1 cellular context compared by ENCODE assay signal in the genomic region with DNA sequence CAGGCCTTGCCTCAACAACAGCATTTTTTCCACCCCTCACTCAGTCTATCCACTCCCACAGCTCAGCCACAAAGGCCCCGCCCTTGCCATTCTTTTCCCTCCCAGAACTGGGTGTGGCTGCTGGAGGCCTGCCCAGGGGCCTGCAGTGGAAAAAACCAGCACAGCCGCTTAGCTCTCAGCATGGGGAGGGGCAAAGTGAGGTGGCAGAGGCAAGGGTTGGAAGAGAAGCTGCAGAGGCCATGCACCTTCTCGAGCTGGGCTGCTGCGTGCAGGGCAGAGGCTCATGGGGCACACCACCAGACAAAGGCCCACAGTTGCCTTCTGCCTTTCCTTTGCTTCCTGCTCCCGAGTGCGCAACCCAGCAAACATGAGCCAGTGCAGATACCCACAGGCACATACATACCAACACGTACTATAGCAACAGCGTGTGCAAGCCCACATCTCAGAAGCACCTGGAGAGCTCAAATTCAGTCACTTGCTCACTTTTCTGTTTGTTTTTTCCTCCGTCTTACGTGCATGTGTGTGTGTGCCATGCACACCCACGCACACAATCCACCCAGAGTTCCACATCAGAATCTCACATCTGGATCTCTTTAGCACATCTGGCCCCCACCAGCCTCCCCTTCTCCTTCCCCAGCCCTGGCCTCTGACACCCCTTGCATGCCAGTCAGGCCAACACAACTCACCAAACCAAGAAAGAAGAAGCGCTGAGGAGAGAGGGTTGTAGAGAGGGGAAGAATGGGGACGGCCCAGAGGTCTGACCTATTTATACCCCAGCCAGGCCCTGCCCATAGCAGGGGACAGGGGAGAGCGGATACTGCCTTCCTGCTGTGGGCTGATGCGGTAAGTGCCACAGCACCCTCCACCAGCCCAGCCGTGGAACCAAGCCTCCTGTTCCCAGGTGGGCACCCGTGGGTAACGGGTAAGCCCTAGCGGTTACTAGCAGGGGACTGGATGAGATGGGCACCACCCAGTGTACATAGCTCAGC.
A peak's percentile ranks its signal among the peaks of the same experiment; 100 is the strongest.
TF ChIP-seq lines count a peak whose summit lies in the region.

A gene (minus strand): TSS at position 740 of the 989 bp plus-strand sequence. CDS start 1,012 bp downstream, outside the sequence.

TF ChIP-seq in IMR-90, 13 proteins besides CTCF, POLR2A, EP300 and RAD21:
- TF ChIP-seq MAZ (IDR thresholded peaks at IDR 0.05; ENCODE audit: borderline replicate concordance, low read depth, low read length) (peak; percentile 78; the same call in 1 of the 2 replicates), MXI1 (IDR thresholded peaks at IDR 0.05; ENCODE audit: borderline replicate concordance, low read depth, low read length) (0 out of 2 replicates have a peak, but pooled peaks have one; percentile 11), CEBPB (IDR thresholded peaks at IDR 0.05; ENCODE audit: low read depth, low read length) (0 out of 2 replicates have a peak, but pooled peaks have one; percentile 21)
- TF ChIP-seq, protein P1, sequence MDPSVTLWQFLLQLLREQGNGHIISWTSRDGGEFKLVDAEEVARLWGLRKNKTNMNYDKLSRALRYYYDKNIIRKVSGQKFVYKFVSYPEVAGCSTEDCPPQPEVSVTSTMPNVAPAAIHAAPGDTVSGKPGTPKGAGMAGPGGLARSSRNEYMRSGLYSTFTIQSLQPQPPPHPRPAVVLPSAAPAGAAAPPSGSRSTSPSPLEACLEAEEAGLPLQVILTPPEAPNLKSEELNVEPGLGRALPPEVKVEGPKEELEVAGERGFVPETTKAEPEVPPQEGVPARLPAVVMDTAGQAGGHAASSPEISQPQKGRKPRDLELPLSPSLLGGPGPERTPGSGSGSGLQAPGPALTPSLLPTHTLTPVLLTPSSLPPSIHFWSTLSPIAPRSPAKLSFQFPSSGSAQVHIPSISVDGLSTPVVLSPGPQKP (IDR thresholded peaks at IDR 0.05; ENCODE audit: borderline replicate concordance, low read depth, low read length), result no peak
